18 cellular contexts compared by ENCODE assay signal in genomic region chr4:185381794-185382193, GRCh38. TPM values are rescaled to one million over a fixed set of nuclear protein-coding genes. Genes with fewer than 3 reads are reported as not detected.
DNase-seq lines count a peak whose midpoint lies in the region; ATAC-seq and TF ChIP-seq lines count a peak whose summit lies in the region.
"Had no signal": no experiment of that assay in that cellular context is flagged by ENCODE, and none has a peak within 500 bp of the region (broad histone marks: within the 10 kb centered on the region; RNA-seq: fewer than 3 reads in every experiment).

No MANE protein-coding gene starts in this region.

- H3K4me1 ChIP-seq in GM23248 (ENCODE audit: insufficient read depth) (peaks cover 12% of the 10 kb centered on the region; the same call in 1 of the 2 replicates), RWPE2 (ENCODE audit: insufficient read depth, poor library complexity, severe bottlenecking) (peaks cover 29% of the 10 kb centered on the region), left lung (peaks cover 0 to 11% of the 10 kb centered on the region in 2 donors)
- H3K4me1 ChIP-seq: BE2C had no signal

- H3K79me2 ChIP-seq in GM23248 (ENCODE audit: insufficient read depth): no peaks in the 10 kb centered on the region

- H3F3A ChIP-seq in GM23248 (ENCODE audit: insufficient read depth): peaks cover 19% of the 10 kb centered on the region; the same call in 1 of the 2 replicates

- H3K4me3 Mint-ChIP-seq in endothelial cell (ENCODE audit: unreplicated experiment): no peak overlapping the region
- H3K4me3 Mint-ChIP-seq: CD4-positive, alpha-beta T cell had no signal

- H2AFZ ChIP-seq in GM23248: no peak overlapping the region

- no peaks in the 10 kb centered on the region for H3K9me2 ChIP-seq in GM23248 (ENCODE audit: insufficient read depth)

- H3K4me3 ChIP-seq in GM23248: no peak overlapping the region
- H3K4me3 ChIP-seq in RWPE2 (ENCODE audit: severe bottlenecking): no peak overlapping the region
- H3K4me3 ChIP-seq in left lung: no peak overlapping the region
- H3K4me3 ChIP-seq: GM12878 had no signal

- peaks cover 6% of the 10 kb centered on the region for H3K9me3 Mint-ChIP-seq in endothelial cell (ENCODE audit: unreplicated experiment)

- no peaks in the 10 kb centered on the region for H3K27me3 ChIP-seq in GM23248 (replicated peaks; ENCODE audit: insufficient read depth)
- H3K27me3 ChIP-seq in RWPE2 (ENCODE audit: insufficient read depth, poor library complexity, severe bottlenecking): no peaks in the 10 kb centered on the region
- H3K27me3 ChIP-seq in left lung: peaks cover 0 to 14% of the 10 kb centered on the region in 2 donors
- H3K27me3 ChIP-seq: BE2C had no signal

- peak overlapping the region; percentile 7 for H3K4me2 ChIP-seq in GM23248 (ENCODE audit: unreplicated experiment)

- H3K4me1 Mint-ChIP-seq in endothelial cell (ENCODE audit: unreplicated experiment): peaks cover 33% of the 10 kb centered on the region

- intact Hi-C loops in left lung (cut with DNase I): no loop called here

- no peak overlapping the region for H3K9ac ChIP-seq in GM23248

- H4K20me1 ChIP-seq in GM23248 (ENCODE audit: insufficient read depth): no peaks in the 10 kb centered on the region

- TF ChIP-seq CTCF in RWPE2 (IDR thresholded peaks at IDR 0.05; ENCODE audit: poor library complexity, severe bottlenecking): no peak
- no peak for TF ChIP-seq CTCF in endothelial cell (IDR thresholded peaks at IDR 0.05; ENCODE audit: unreplicated experiment)
- TF ChIP-seq CTCF in left lung (IDR thresholded peaks at IDR 0.05): no peak

- H3K27ac Mint-ChIP-seq in endothelial cell (ENCODE audit: unreplicated experiment): peak overlapping the region; percentile 75
- H3K27ac Mint-ChIP-seq: CD4-positive, alpha-beta T cell had no signal

- ATAC-seq in RWPE2 (ENCODE audit: low read depth) (peak; percentile 58; the same call in 1 of the 3 replicates), left lung (peak; percentile 6)
- ATAC-seq: GM12878, PC-3 had no signal

- DNase-seq in GM23248 (peak; percentile 51), RWPE2 (ENCODE audit: low spot score) (no peak), endothelial cell (ENCODE audit: low spot score) (no peak), left lung (no peak), NCI-H345 (lab: John Stamatoyannopoulos, UW) (no peak), NCI-H2107 (lab: John Stamatoyannopoulos, UW) (no peak), NCI-H1092 (lab: John Stamatoyannopoulos, UW) (no peak)
- DNase-seq: BE2C; CD4-positive, alpha-beta T cell; GOT3; NCI-H1417; NCI-H2029; NCI-H2171 treated with DMSO at 0.1 percent for 48 hours; NCI-H510A; NCI-H774; PC-3 had no signal

- peaks cover 26% of the 10 kb centered on the region for H3K36me3 Mint-ChIP-seq in endothelial cell (ENCODE audit: low read depth, unreplicated experiment)

- H3K27ac ChIP-seq in GM23248 (peak overlapping the region; percentile 23), RWPE2 (ENCODE audit: poor library complexity, severe bottlenecking) (peak overlapping the region; percentile 20), left lung (no peak overlapping the region)

- in situ Hi-C loops in GM23248 (cut with MboI): no loop called here

- 12 to 18% methylated on average over 2 of the region's 2 CpGs for WGBS in GM23248 (ENCODE audit: low coverage in 1 of 2, low lambda C conversion rate in 2 of 2, missing lambda C conversion rate in 2 of 2), 2 experiments

- no peaks in the 10 kb centered on the region for H3K27me3 Mint-ChIP-seq in endothelial cell (ENCODE audit: unreplicated experiment)

- 0 out of 2 replicates have a peak, but pooled peaks cover 7% of the 10 kb centered on the region for H3K36me3 ChIP-seq in GM23248 (ENCODE audit: low read depth)
- H3K36me3 ChIP-seq in RWPE2 (ENCODE audit: low read depth): no peaks in the 10 kb centered on the region
- H3K36me3 ChIP-seq in left lung: peaks cover 0 to 11% of the 10 kb centered on the region in 2 donors
- H3K36me3 ChIP-seq: BE2C had no signal

- H3K9me3 ChIP-seq in GM23248 (ENCODE audit: low read depth) (no peaks in the 10 kb centered on the region), RWPE2 (ENCODE audit: severe bottlenecking) (no peaks in the 10 kb centered on the region), left lung (no peaks in the 10 kb centered on the region)
- H3K9me3 ChIP-seq: BE2C had no signal

RNA-seq across cellular contexts. Expression of gene LRP2BP, which starts 13.9 kb away (rescaled TPM):
- total RNA-seq in GM23248 (2014; rRNA removed; shearing (Covaris generic)): 0.13 TPM in 1 of 2 replicates, not detected in the other
- 0.67 and 0.76 TPM in 2 replicates for polyA plus RNA-seq in GM23248 (2016; fragmentation: Nextera tagmentation; extraction: Ambion mirVana)
- total RNA-seq in endothelial cell (ENCODE audit: unreplicated experiment): 0.92 TPM
- total RNA-seq in left lung: under 1 TPM; 0.47 to 0.79 TPM
- total RNA-seq: G401 had no signal

RNA-seq across cellular contexts. Expression of gene ANKRD37, which starts 14.8 kb away (rescaled TPM):
- 4.4 and 11.1 TPM in 2 replicates for total RNA-seq in GM23248 (2014; rRNA removed; shearing (Covaris generic))
- polyA plus RNA-seq in GM23248 (2016; fragmentation: Nextera tagmentation; extraction: Ambion mirVana): 17.6 and 19.0 TPM in 2 replicates
- total RNA-seq in endothelial cell (ENCODE audit: unreplicated experiment) (2.6 TPM), left lung (1 to 10 TPM; 5.2 to 8.2 TPM)

RNA-seq across cellular contexts. Expression of gene UFSP2, which starts 44.0 kb away (rescaled TPM):
- total RNA-seq in GM23248 (2014; rRNA removed; shearing (Covaris generic)): 25.6 and 27.9 TPM in 2 replicates
- polyA plus RNA-seq in GM23248 (2016; fragmentation: Nextera tagmentation; extraction: Ambion mirVana): 26.8 and 33.0 TPM in 2 replicates
- total RNA-seq in endothelial cell (ENCODE audit: unreplicated experiment): 27.4 TPM
- 10 to 100 TPM; 20.1 to 28.4 TPM for total RNA-seq in left lung

Comparison
In these comparisons a context has a peak if more than half of its experiments do, and no peak if none do; other contexts are left out.
1. H3K27ac ChIP-seq: peak in GM23248 (single experiment) and RWPE2 (single experiment); none in left lung (0 of 2).